9 cellular contexts compared by ENCODE assay signal in the genomic region with DNA sequence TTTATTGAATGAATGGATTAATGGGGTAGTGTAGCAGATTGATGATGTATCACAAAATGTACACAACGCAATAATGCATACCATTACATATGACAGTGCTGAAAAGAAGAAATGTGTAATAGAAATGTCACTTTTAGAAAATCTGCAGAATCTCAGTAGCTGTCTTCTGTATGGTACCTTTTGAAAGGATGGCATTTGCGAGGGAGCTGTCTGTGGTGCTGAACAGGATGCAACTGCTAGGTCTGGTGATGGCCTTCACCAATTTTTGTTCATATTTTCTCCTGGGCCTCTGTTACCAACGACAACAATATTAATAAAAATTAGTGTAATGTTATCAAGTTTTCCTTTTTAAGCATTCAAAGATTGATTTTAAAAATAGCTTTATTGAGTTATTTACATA. TPM values are rescaled to one million over a fixed set of nuclear protein-coding genes. Genes with fewer than 3 reads are reported as not detected.
A peak's percentile ranks its signal among the peaks of the same experiment; 100 is the strongest.
DNase-seq lines count a peak whose midpoint lies in the region; ATAC-seq and TF ChIP-seq lines count a peak whose summit lies in the region.
"Had no signal": no experiment of that assay in that cellular context is flagged by ENCODE, and none has a peak within 500 bp of the region (broad histone marks: within the 10 kb centered on the region; RNA-seq: fewer than 3 reads in every experiment).

No MANE protein-coding gene starts in this region.

- no peak for TF ChIP-seq CTCF in astrocyte of the cerebellum (IDR thresholded peaks at IDR 0.05; ENCODE audit: low read depth, low read length, missing control alignments)

- peak; percentile 51 for DNase-seq in DMS53 (lab: John Stamatoyannopoulos, UW)
- no peak for DNase-seq in DMS53 treated with DMSO at 0.1 percent for 48 hours (lab: John Stamatoyannopoulos, UW; ENCODE audit: unreplicated experiment)
- DNase-seq in SW480 (ENCODE audit: low spot score), result peak; percentile 44
- DNase-seq in astrocyte of the cerebellum (ENCODE audit: low read depth), result peak; percentile 51
- DNase-seq in mucosa of gallbladder (ENCODE audit: low spot score), result peak; percentile 63
- DNase-seq in DMS79 (lab: John Stamatoyannopoulos, UW), result no peak

- in situ Hi-C loops in astrocyte of the cerebellum (cut with HindIII; ENCODE audit: low sequenced_read_pairs), result loop anchor here (25.0 kb wide), 2 partner anchors 241 to 641 kb away; no protein-coding TSS in a partner anchor

- H3K4me3 ChIP-seq in astrocyte of the cerebellum (ENCODE audit: low read depth, low read length), result no peak overlapping the region

- no peak for ATAC-seq in HG03108 (IDR thresholded peaks at IDR 0.05; ENCODE audit: unreplicated experiment)
- ATAC-seq in HG03025 (IDR thresholded peaks at IDR 0.05; ENCODE audit: low FRiP score, unreplicated experiment), result no peak
- ATAC-seq: activated naive CD4-positive, alpha-beta T cell treated with anti-CD3 and anti-CD28 coated beads, Interleukin-2, amount 50 U/mL, for 72 hours had no signal

RNA-seq across cellular contexts. Expression of a gene that starts 36.2 kb away (rescaled TPM):
- total RNA-seq in mucosa of gallbladder, result 33.6 TPM

RNA-seq across cellular contexts. Expression of a gene that starts 46.8 kb away (rescaled TPM):
- total RNA-seq in mucosa of gallbladder, result 9.9 TPM

Comparison
In these comparisons a context has a peak if more than half of its experiments do, and no peak if none do; other contexts are left out.
1. DNase-seq: peak in DMS53 (single experiment), SW480 (single experiment), astrocyte of the cerebellum (single experiment) and mucosa of gallbladder (single experiment); none in DMS53 treated with DMSO at 0.1 percent for 48 hours (single experiment) and DMS79 (single experiment).